In the genomic region with DNA sequence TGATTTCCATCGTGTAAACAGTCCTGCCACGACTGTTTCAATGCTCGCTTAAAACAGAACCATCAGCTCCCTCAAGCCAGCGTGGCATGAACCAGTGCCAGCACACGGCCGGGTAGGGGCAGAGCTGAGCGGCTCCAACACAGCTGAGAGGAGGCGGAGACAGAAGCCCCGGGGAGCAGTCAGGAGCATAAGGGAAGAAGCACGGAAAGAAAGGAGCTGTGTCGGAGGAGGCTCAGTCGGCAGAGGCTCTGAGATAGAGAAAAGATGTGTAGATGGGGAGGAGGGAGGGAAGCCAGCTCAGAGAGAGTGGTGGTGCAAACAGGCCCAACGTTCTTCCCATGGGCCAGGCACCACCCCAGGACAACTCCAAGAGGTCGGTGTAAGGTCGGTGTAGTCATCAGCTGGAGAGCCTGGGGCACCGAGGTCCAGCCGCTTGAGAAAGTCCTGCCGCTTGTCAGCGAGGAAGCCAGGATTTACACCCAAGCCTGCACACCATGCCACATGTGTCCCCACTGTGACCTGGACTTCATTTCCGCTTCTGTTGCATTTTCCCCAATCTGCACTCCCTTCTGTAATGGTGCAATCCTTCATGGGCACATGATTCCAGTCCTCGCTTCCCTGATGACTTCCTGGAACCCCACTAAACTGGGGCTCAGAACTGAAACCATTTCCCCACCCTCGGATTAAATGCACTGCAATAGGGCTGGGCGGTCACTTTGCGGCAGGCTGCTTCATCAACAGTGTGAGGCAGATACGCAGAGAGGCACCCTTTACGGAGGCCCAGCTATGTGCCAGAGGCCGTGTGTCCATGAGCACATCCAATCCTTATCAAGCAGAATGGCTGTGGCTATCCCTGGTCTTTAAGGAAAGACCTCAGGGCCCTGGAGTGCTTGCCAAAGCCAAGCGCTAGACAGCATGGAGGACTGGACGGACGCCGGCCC, we compare ENCODE assay signal across 9 cellular contexts. TPM values are rescaled to one million over a fixed set of nuclear protein-coding genes. Genes with fewer than 3 reads are reported as not detected.
DNase-seq lines count a peak whose midpoint lies in the region; ATAC-seq and TF ChIP-seq lines count a peak whose summit lies in the region.
"Had no signal": no experiment of that assay in that cellular context is flagged by ENCODE, and none has a peak within 500 bp of the region (broad histone marks: within the 10 kb centered on the region; RNA-seq: fewer than 3 reads in every experiment).

No MANE protein-coding gene starts in this region.

- no peak for TF ChIP-seq POLR2A in suprapubic skin (IDR thresholded peaks at IDR 0.05)

- no peaks in the 10 kb centered on the region for H3K27me3 ChIP-seq in suprapubic skin

- H3K9me3 ChIP-seq in suprapubic skin, result peaks cover 5% of the 10 kb centered on the region

- peaks cover 58% of the 10 kb centered on the region for H3K4me1 Mint-ChIP-seq in dendritic cell treated with granulocyte-macrophage colony-stimulating factor and Interleukin-4, amounts not matched to agents 40 ng/mL and 50 ng/mL, for 4 days (ENCODE audit: low read depth)
- no peaks in the 10 kb centered on the region for H3K4me1 Mint-ChIP-seq in activated T-cell treated with anti-CD3 and anti-CD28 coated beads, Interleukin-2, amount 50 U/mL, for 4 hours (ENCODE audit: low read depth)

- H3K27ac Mint-ChIP-seq in dendritic cell treated with granulocyte-macrophage colony-stimulating factor and Interleukin-4, amounts not matched to agents 40 ng/mL and 50 ng/mL, for 4 days, result peak overlapping the region; percentile 44
- H3K27ac Mint-ChIP-seq: T-helper 2 cell treated with Interferon-gamma antibody and Interleukin-4, amounts not matched to agents 5 μg/mL and 100 μg/mL, for 36 hours had no signal

- no peaks in the 10 kb centered on the region for H3K36me3 ChIP-seq in suprapubic skin

- H3K36me3 Mint-ChIP-seq in dendritic cell treated with granulocyte-macrophage colony-stimulating factor and Interleukin-4, amounts not matched to agents 40 ng/mL and 50 ng/mL, for 4 days (ENCODE audit: low read depth), result peaks cover 6% of the 10 kb centered on the region
- no peaks in the 10 kb centered on the region for H3K36me3 Mint-ChIP-seq in activated T-cell treated with anti-CD3 and anti-CD28 coated beads, Interleukin-2, amount 50 U/mL, for 4 hours (ENCODE audit: insufficient read depth)

- peak overlapping the region; percentile 70 for H3K27ac ChIP-seq in suprapubic skin

- DNase-seq in NCI-H510A (lab: John Stamatoyannopoulos, UW) (peak; percentile 16), medulla oblongata (ENCODE audit: extremely low spot score) (peak; percentile 61), suprapubic skin (ENCODE audit: low spot score in 2 of 2) (peak; percentile 81 to 85), cerebellar nuclear complex (lab: John Stamatoyannopoulos, UW) (no peak), T-helper 2 cell (no peak)
- no peak for DNase-seq in activated T-cell treated with anti-CD3 and anti-CD28 coated beads, Interleukin-2, amount 50 U/mL, for 4 hours

- ATAC-seq in activated T-cell treated with anti-CD3 and anti-CD28 coated beads, Interleukin-2, amount 50 U/mL, for 4 hours, result no peak
- no peak for ATAC-seq in GM19397 (IDR thresholded peaks at IDR 0.05; ENCODE audit: unreplicated experiment)

- TF ChIP-seq CTCF in suprapubic skin (IDR thresholded peaks at IDR 0.05), result no peak

- H3K27me3 Mint-ChIP-seq in dendritic cell treated with granulocyte-macrophage colony-stimulating factor and Interleukin-4, amounts not matched to agents 40 ng/mL and 50 ng/mL, for 4 days, result peaks cover 2% of the 10 kb centered on the region
- H3K27me3 Mint-ChIP-seq in activated T-cell treated with anti-CD3 and anti-CD28 coated beads, Interleukin-2, amount 50 U/mL, for 4 hours (ENCODE audit: low read depth), result peaks cover 7% of the 10 kb centered on the region

- no peak overlapping the region for H3K4me3 Mint-ChIP-seq in dendritic cell treated with granulocyte-macrophage colony-stimulating factor and Interleukin-4, amounts not matched to agents 40 ng/mL and 50 ng/mL, for 4 days
- no peak overlapping the region for H3K4me3 Mint-ChIP-seq in activated T-cell treated with anti-CD3 and anti-CD28 coated beads, Interleukin-2, amount 50 U/mL, for 4 hours
- H3K4me3 Mint-ChIP-seq: T-helper 2 cell treated with Interferon-gamma antibody and Interleukin-4, amounts not matched to agents 5 μg/mL and 100 μg/mL, for 36 hours had no signal

- H3K4me1 ChIP-seq in suprapubic skin, result peaks cover 49% of the 10 kb centered on the region

- intact Hi-C loops in dendritic cell treated with granulocyte-macrophage colony-stimulating factor and Interleukin-4, amounts not matched to agents 40 ng/mL and 50 ng/mL, for 4 days (cut with micrococcal nuclease), result loop anchor here (5.0 to 10.0 kb wide), 2 partner anchors 39 to 72 kb away; partner anchors contain the start of gene BIN1

- WGBS in suprapubic skin, result 47% methylated on average over 31 of the region's 31 CpGs

- no peak overlapping the region for H3K4me3 ChIP-seq in suprapubic skin

- peaks cover 11% of the 10 kb centered on the region for H3K9me3 Mint-ChIP-seq in dendritic cell treated with granulocyte-macrophage colony-stimulating factor and Interleukin-4, amounts not matched to agents 40 ng/mL and 50 ng/mL, for 4 days
- H3K9me3 Mint-ChIP-seq in activated T-cell treated with anti-CD3 and anti-CD28 coated beads, Interleukin-2, amount 50 U/mL, for 4 hours, result peaks cover 12% of the 10 kb centered on the region

- no peak for TF ChIP-seq EP300 in suprapubic skin (IDR thresholded peaks at IDR 0.05)

RNA-seq across cellular contexts. Expression of gene CYP27C1, which starts 43.5 kb away (rescaled TPM):
- total RNA-seq in suprapubic skin, result 10 to 100 TPM in 1 of 4 donors, 1 to 10 TPM in 3; 1.8 to 12.7 (median 2.9) TPM
- total RNA-seq in activated T-cell treated with anti-CD3 and anti-CD28 coated beads, Interleukin-2, amount 50 U/mL, for 4 hours, result not detected

Comparison
In these comparisons a context has a peak if more than half of its experiments do, and no peak if none do; other contexts are left out.
1. DNase-seq: peak in NCI-H510A (single experiment), medulla oblongata (single experiment) and suprapubic skin (2 of 2); none in activated T-cell treated with anti-CD3 and anti-CD28 coated beads, Interleukin-2, amount 50 U/mL, for 4 hours (single experiment), cerebellar nuclear complex (0 of 2) and T-helper 2 cell (0 of 5).